8 cellular contexts compared by ENCODE assay signal in genomic region chr9:33815781-33816180, GRCh38. TPM values are rescaled to one million over a fixed set of nuclear protein-coding genes. Genes with fewer than 3 reads are reported as not detected.
A peak's percentile ranks its signal among the peaks of the same experiment; 100 is the strongest.
DNase-seq lines count a peak whose midpoint lies in the region; ATAC-seq, FAIRE-seq and TF ChIP-seq lines count a peak whose summit lies in the region.

No MANE protein-coding gene starts in this region.

- peak overlapping the region; percentile 91 for H3K4me2 ChIP-seq in astrocyte (ENCODE audit: low read length)

- no peaks in the 10 kb centered on the region for H3K27me3 ChIP-seq in astrocyte (ENCODE audit: insufficient read depth, low read length)

- H3K79me2 ChIP-seq in astrocyte (ENCODE audit: insufficient read depth, low read length) = peaks cover 35% of the 10 kb centered on the region

- H3K4me1 Mint-ChIP-seq in activated naive CD4-positive, alpha-beta T cell treated with anti-CD3 and anti-CD28 coated beads for 36 hours (ENCODE audit: low read depth) = peaks cover 45% of the 10 kb centered on the region
- H3K4me1 Mint-ChIP-seq in astrocyte (ENCODE audit: low read depth, unreplicated experiment) = peaks cover 17% of the 10 kb centered on the region
- peaks cover 23% of the 10 kb centered on the region for H3K4me1 Mint-ChIP-seq in mesothelial cell of epicardium
- H3K4me1 Mint-ChIP-seq in type B pancreatic cell (ENCODE audit: unreplicated experiment) = peaks cover 17% of the 10 kb centered on the region

- CTCF ChIA-PET in activated naive CD4-positive, alpha-beta T cell treated with anti-CD3 and anti-CD28 coated beads for 36 hours (lab: Charles Lee) = interaction anchor here (0.6 to 5.1 kb wide), 8 partner anchors 11 to 258 kb away, joined by 3 to 31 read pairs (median 14); no protein-coding TSS in a partner anchor

- TF ChIP-seq CTCF in astrocyte (IDR thresholded peaks at IDR 0.05; ENCODE audit: insufficient read depth, low read depth, low read length) (no peak), mesothelial cell of epicardium (IDR thresholded peaks at IDR 0.05; ENCODE audit: unreplicated experiment) (no peak), type B pancreatic cell (conservative IDR thresholded peaks at IDR 0.05) (no peak)

- H3K9me3 Mint-ChIP-seq in activated naive CD4-positive, alpha-beta T cell treated with anti-CD3 and anti-CD28 coated beads for 36 hours = no peaks in the 10 kb centered on the region
- H3K9me3 Mint-ChIP-seq in astrocyte (ENCODE audit: unreplicated experiment) (no peaks in the 10 kb centered on the region), mesothelial cell of epicardium (no peaks in the 10 kb centered on the region), type B pancreatic cell (no peaks in the 10 kb centered on the region)

- peak overlapping the region; percentile 94 for H3K27ac Mint-ChIP-seq in activated naive CD4-positive, alpha-beta T cell treated with anti-CD3 and anti-CD28 coated beads for 36 hours
- H3K27ac Mint-ChIP-seq in astrocyte (ENCODE audit: unreplicated experiment) (peak overlapping the region; percentile 36), mesothelial cell of epicardium (peak overlapping the region; percentile 96), type B pancreatic cell (peak overlapping the region; percentile 96)

- H3K36me3 ChIP-seq in astrocyte (ENCODE audit: insufficient read depth, low read length) = no peaks in the 10 kb centered on the region

- H3K9me3 ChIP-seq in astrocyte (ENCODE audit: insufficient read depth, low read depth, low read length) = no peaks in the 10 kb centered on the region

- H3K27ac ChIP-seq in astrocyte (ENCODE audit: low read depth, low read length) = peak overlapping the region; percentile 96

- no peak overlapping the region for H3K9ac ChIP-seq in astrocyte (ENCODE audit: low read length)

- DNase-seq in activated naive CD4-positive, alpha-beta T cell treated with anti-CD3 and anti-CD28 coated beads for 36 hours = no peak
- no peak for DNase-seq in activated naive CD4-positive, alpha-beta T cell treated with Interleukin-2 at 50 U/mL for 16 hours
- DNase-seq in astrocyte (ENCODE audit: low read depth) (no peak), mesothelial cell of epicardium (ENCODE audit: low spot score in 2 of 2, unreplicated experiment in 2 of 2) (no peak), type B pancreatic cell (ENCODE audit: extremely low spot score, unreplicated experiment) (no peak)
- no peak for DNase-seq in stimulated activated naive CD4-positive, alpha-beta T cell (lab: John Stamatoyannopoulos, UW)

- H3K4me1 ChIP-seq in astrocyte (ENCODE audit: insufficient read depth, low read length) = peaks cover 19% of the 10 kb centered on the region

- peaks cover 23% of the 10 kb centered on the region for H4K20me1 ChIP-seq in astrocyte (ENCODE audit: insufficient read depth, low read length)

- intact Hi-C loops in activated naive CD4-positive, alpha-beta T cell treated with anti-CD3 and anti-CD28 coated beads for 36 hours (cut with micrococcal nuclease) = loop anchor here (1.0 to 10.0 kb wide), 7 partner anchors 65 to 658 kb away; partner anchors contain the start of genes DNAI1, FAM219A, NOL6 and UBAP1

- peak overlapping the region; percentile 93 for H3K4me3 Mint-ChIP-seq in activated naive CD4-positive, alpha-beta T cell treated with anti-CD3 and anti-CD28 coated beads for 36 hours
- H3K4me3 Mint-ChIP-seq in astrocyte (ENCODE audit: unreplicated experiment) (peak overlapping the region; percentile 77), mesothelial cell of epicardium (peak overlapping the region; percentile 84), type B pancreatic cell (peak overlapping the region; percentile 89)

- H3K4me3 ChIP-seq in astrocyte (ENCODE audit: insufficient read depth, low read depth, low read length) = no peak overlapping the region

- no peak for ATAC-seq in HG02623 (IDR thresholded peaks at IDR 0.05; ENCODE audit: unreplicated experiment)
- no peak for ATAC-seq in HG03432 (IDR thresholded peaks at IDR 0.05; ENCODE audit: unreplicated experiment)

- peaks cover 4% of the 10 kb centered on the region for H3K36me3 Mint-ChIP-seq in activated naive CD4-positive, alpha-beta T cell treated with anti-CD3 and anti-CD28 coated beads for 36 hours (ENCODE audit: low read depth)
- H3K36me3 Mint-ChIP-seq in astrocyte (ENCODE audit: low read depth, unreplicated experiment) = no peaks in the 10 kb centered on the region
- no peaks in the 10 kb centered on the region for H3K36me3 Mint-ChIP-seq in mesothelial cell of epicardium
- peaks cover 2% of the 10 kb centered on the region for H3K36me3 Mint-ChIP-seq in type B pancreatic cell

- H2AFZ ChIP-seq in astrocyte (ENCODE audit: low read depth, low read length) = no peak overlapping the region

- H3K27me3 Mint-ChIP-seq in activated naive CD4-positive, alpha-beta T cell treated with anti-CD3 and anti-CD28 coated beads for 36 hours (ENCODE audit: low read depth) = no peaks in the 10 kb centered on the region
- H3K27me3 Mint-ChIP-seq in astrocyte (ENCODE audit: low read depth, unreplicated experiment) = no peaks in the 10 kb centered on the region
- no peaks in the 10 kb centered on the region for H3K27me3 Mint-ChIP-seq in mesothelial cell of epicardium (ENCODE audit: low read depth)
- H3K27me3 Mint-ChIP-seq in type B pancreatic cell = no peaks in the 10 kb centered on the region

- no peak for FAIRE-seq in astrocyte (lab: Jason Lieb, UNC)

RNA-seq across cellular contexts. Expression of gene UBE2R2, which starts 1.2 kb away (rescaled TPM):
- 10 to 100 TPM; 44.2 to 46.9 TPM for total RNA-seq in activated naive CD4-positive, alpha-beta T cell treated with anti-CD3 and anti-CD28 coated beads for 36 hours
- total RNA-seq in astrocyte (48.7 and 53.5 TPM in 2 replicates), mesothelial cell of epicardium (59.3 to 59.9 TPM (median 59.9 TPM) in 3 replicates), type B pancreatic cell (ENCODE audit: low replicate concordance) (47.3 and 55.9 TPM in 2 replicates)

RNA-seq across cellular contexts. Expression of gene PRSS3, which starts 20.4 kb away (rescaled TPM):
- not detected for total RNA-seq in activated naive CD4-positive, alpha-beta T cell treated with anti-CD3 and anti-CD28 coated beads for 36 hours
- total RNA-seq in astrocyte = not detected in 2 replicates
- total RNA-seq in mesothelial cell of epicardium = not detected in 3 replicates
- 0.86 TPM in 1 of 2 replicates, not detected in the other for total RNA-seq in type B pancreatic cell (ENCODE audit: low replicate concordance)

Comparison
In these comparisons a context has a peak if more than half of its experiments do, and no peak if none do; other contexts are left out.
1. H3K27ac Mint-ChIP-seq: peak in every context shown above with its lines; median percentile 96 in mesothelial cell of epicardium; 96 in type B pancreatic cell; 94 in activated naive CD4-positive, alpha-beta T cell treated with anti-CD3 and anti-CD28 coated beads for 36 hours; 36 in astrocyte.